Comparison of ENCODE assay signal across 24 cellular contexts in genomic region chr15:48145923-48146322, GRCh38. TPM values are rescaled to one million over a fixed set of nuclear protein-coding genes. Genes with fewer than 3 reads are reported as not detected.
"Had no signal": no experiment of that assay in that cellular context is flagged by ENCODE, and none has a peak within 500 bp of the region (broad histone marks: within the 10 kb centered on the region; RNA-seq: fewer than 3 reads in every experiment).

No MANE protein-coding gene starts in this region.

- DNase-seq: activated B cell treated with CpG ODN at 0.5 μM for 24 hours; activated CD4-positive, alpha-beta memory T cell treated with anti-CD3 and anti-CD28 coated beads for 36 hours; activated CD4-positive, alpha-beta T cell treated with anti-CD3 and anti-CD28 coated beads for 4 hours; activated naive CD4-positive, alpha-beta T cell; activated naive CD8-positive, alpha-beta T cell treated with anti-CD3 and anti-CD28 coated beads for 36 hours; central memory CD4-positive, alpha-beta T cell; colonic mucosa; foreskin melanocyte; kidney; occipital lobe; stimulated activated CD4-positive, alpha-beta T cell treated with anti-CD3 and anti-CD28 coated beads, Interleukin-12 subunit alpha, Interleukin-12 subunit beta, amount 100 ng/mL, for 4 hours; stimulated activated CD4-positive, alpha-beta T cell treated with anti-CD3 and anti-CD28 coated beads, Interleukin-2, amount 100 ng/mL, for 24 hours; stimulated activated naive CD4-positive, alpha-beta T cell treated with Interleukin-2 at 50 U/mL for 16 hours; T-cell had no signal

- H3K27me3 ChIP-seq: colonic mucosa, right atrium auricular region, tibial nerve had no signal

- H3K4me1 ChIP-seq: colonic mucosa, right atrium auricular region had no signal

- H3K36me3 ChIP-seq: colonic mucosa, right atrium auricular region had no signal

- H3K4me3 Mint-ChIP-seq: activated B cell treated with CpG ODN at 0.5 μM for 24 hours; activated CD4-positive, alpha-beta memory T cell treated with anti-CD3 and anti-CD28 coated beads for 36 hours; activated naive CD8-positive, alpha-beta T cell treated with anti-CD3 and anti-CD28 coated beads for 36 hours; activated T-helper 17 cell treated with anti-CD3 and anti-CD28 coated beads, Interleukin-2, amount 50 U/mL, for 72 hours; brain; T-cell had no signal

- H3K27me3 Mint-ChIP-seq: activated B cell treated with CpG ODN at 0.5 μM for 24 hours; activated CD4-positive, alpha-beta memory T cell treated with anti-CD3 and anti-CD28 coated beads for 36 hours; activated naive CD8-positive, alpha-beta T cell treated with anti-CD3 and anti-CD28 coated beads for 36 hours; activated T-helper 17 cell treated with anti-CD3 and anti-CD28 coated beads, Interleukin-2, amount 50 U/mL, for 72 hours; brain; progenitor cell of endocrine pancreas; T-cell had no signal

- H3K4me1 Mint-ChIP-seq: activated T-helper 17 cell treated with anti-CD3 and anti-CD28 coated beads, Interleukin-2, amount 50 U/mL, for 72 hours; T-cell had no signal

- H3K9me3 ChIP-seq: colonic mucosa, right atrium auricular region, tibial nerve had no signal

- ATAC-seq: activated T-helper 17 cell treated with anti-CD3 and anti-CD28 coated beads, Interleukin-2, amount 50 U/mL, for 72 hours; esophagus mucosa; left lobe of liver; T-cell had no signal

- H3K9me3 Mint-ChIP-seq: activated B cell treated with CpG ODN at 0.5 μM for 24 hours; activated CD4-positive, alpha-beta memory T cell treated with anti-CD3 and anti-CD28 coated beads for 36 hours; activated naive CD8-positive, alpha-beta T cell treated with anti-CD3 and anti-CD28 coated beads for 36 hours; activated T-helper 17 cell treated with anti-CD3 and anti-CD28 coated beads, Interleukin-2, amount 50 U/mL, for 72 hours; brain; T-cell had no signal

- H3K27ac ChIP-seq: colonic mucosa, right atrium auricular region, tibial nerve had no signal

- H3K4me3 ChIP-seq: colonic mucosa, lung, right atrium auricular region, tibial nerve had no signal

- H3K27ac Mint-ChIP-seq: activated B cell treated with CpG ODN at 0.5 μM for 24 hours; activated CD4-positive, alpha-beta memory T cell treated with anti-CD3 and anti-CD28 coated beads for 36 hours; activated naive CD8-positive, alpha-beta T cell treated with anti-CD3 and anti-CD28 coated beads for 36 hours; activated T-helper 17 cell treated with anti-CD3 and anti-CD28 coated beads, Interleukin-2, amount 50 U/mL, for 72 hours; progenitor cell of endocrine pancreas; T-cell had no signal

RNA-seq across cellular contexts. Expression of gene SLC24A5, which starts 25.1 kb away (rescaled TPM):
- total RNA-seq: activated B cell treated with CpG ODN at 0.5 μM for 24 hours; activated CD4-positive, alpha-beta memory T cell treated with anti-CD3 and anti-CD28 coated beads for 36 hours; activated naive CD8-positive, alpha-beta T cell treated with anti-CD3 and anti-CD28 coated beads for 36 hours; activated T-helper 17 cell treated with anti-CD3 and anti-CD28 coated beads, Interleukin-2, amount 50 U/mL, for 72 hours; colonic mucosa; esophagus mucosa; kidney; left lobe of liver; lung; myocyte; occipital lobe; progenitor cell of endocrine pancreas; right atrium auricular region; subcutaneous adipose tissue; T-cell had no signal

RNA-seq across cellular contexts. Expression of gene CTXN2, which starts 45.5 kb away (rescaled TPM):
- total RNA-seq: activated B cell treated with CpG ODN at 0.5 μM for 24 hours; activated CD4-positive, alpha-beta memory T cell treated with anti-CD3 and anti-CD28 coated beads for 36 hours; activated naive CD8-positive, alpha-beta T cell treated with anti-CD3 and anti-CD28 coated beads for 36 hours; esophagus mucosa; left lobe of liver; lung; myocyte; right atrium auricular region; subcutaneous adipose tissue; T-cell; tibial nerve had no signal
- polyA plus RNA-seq: lung had no signal
